ENCODE assay signal across 2 cellular contexts in the genomic region with DNA sequence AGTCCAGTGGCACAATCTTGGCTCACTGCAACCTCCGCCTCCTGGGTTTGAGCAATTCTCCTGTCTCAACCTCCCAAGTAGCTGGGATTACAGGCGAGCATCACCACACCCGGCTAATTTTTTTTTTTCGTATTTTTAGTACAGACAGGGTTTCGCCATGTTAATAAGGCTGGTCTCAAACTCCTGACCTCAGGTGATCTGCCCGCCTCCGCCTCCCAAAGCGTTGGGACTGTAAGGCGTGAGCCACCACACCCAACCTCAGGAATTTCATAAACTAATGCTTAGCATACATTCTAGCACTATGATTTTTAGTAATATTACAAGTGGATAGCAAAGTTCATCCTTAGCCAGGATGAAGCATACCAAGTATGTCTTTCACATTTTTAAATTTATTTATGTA.
TF ChIP-seq lines count a peak whose summit lies in the region.

No MANE protein-coding gene starts in this region.

TF ChIP-seq in GM23338, 12 proteins besides CTCF, POLR2A, EP300 and RAD21:
- no peak for TF ChIP-seq EZH2 (IDR thresholded peaks at IDR 0.05; ENCODE audit: low read depth, unreplicated experiment)

TF ChIP-seq in K562, 482 proteins besides CTCF, POLR2A, EP300 and RAD21:
- TF ChIP-seq ZFP30 (CRISPR knock-in tag; IDR thresholded peaks at IDR 0.05; ENCODE audit: borderline replicate concordance) = no peak
- 0 out of 2 replicates have a peak, but pooled peaks have one; percentile 17 for TF ChIP-seq SUPT5H (IDR thresholded peaks at IDR 0.05)
- no peak for TF ChIP-seq ATF2 (CRISPR knock-in tag; IDR thresholded peaks at IDR 0.05)
